ENCODE assay signal across 1 cellular context in genomic region chr12:45990468-45991288, GRCh38.
TF ChIP-seq lines count a peak whose summit lies in the region.

Gene SCAF11 (minus strand): TSS chr12:45990574. CDS start chr12:45964167, 26,407 bp downstream.

TF ChIP-seq in K562, 482 proteins besides CTCF, POLR2A, EP300 and RAD21 (continued from another document and continues in another):
- TF ChIP-seq HES1 (IDR thresholded peaks at IDR 0.05; ENCODE audit: low read depth) (0 out of 2 replicates have a peak, but pooled peaks have one; percentile 10), ZNF551 (CRISPR knock-in tag; IDR thresholded peaks at IDR 0.05) (no peak), RBM14 (IDR thresholded peaks at IDR 0.05; ENCODE audit: borderline replicate concordance, insufficient read depth, low read depth, low read length) (no peak), SMAD1 (IDR thresholded peaks at IDR 0.05; ENCODE audit: low read depth, low read length, partially characterized antibody) (no peak), TBP (optimal IDR thresholded peaks at IDR 0.05; ENCODE audit: low read depth, low read length) (peak; percentile 84), EWSR1 (IDR thresholded peaks at IDR 0.05; ENCODE audit: borderline replicate concordance, low read depth, partially characterized antibody) (no peak), NR1H2 (CRISPR knock-in tag; IDR thresholded peaks at IDR 0.05) (no peak), CGGBP1 (CRISPR knock-in tag; IDR thresholded peaks at IDR 0.05) (no peak), RBBP5 (IDR thresholded peaks at IDR 0.05; ENCODE audit: borderline replicate concordance, insufficient read depth, low read length, poor library complexity, severe bottlenecking) (no peak), PHF21A (IDR thresholded peaks at IDR 0.05; ENCODE audit: borderline replicate concordance, low read depth) (no peak), CTCFL (IDR thresholded peaks at IDR 0.05; ENCODE audit: borderline replicate concordance, insufficient read depth, low read depth, low read length, poor library complexity, severe bottlenecking) (peak; percentile 61), MXI1 (IDR thresholded peaks at IDR 0.05; ENCODE audit: low read depth, low read length) (no peak; the same call in 1 of the 2 replicates), TEAD2 (tag; IDR thresholded peaks at IDR 0.05) (no peak), KAT7 (CRISPR knock-in tag; IDR thresholded peaks at IDR 0.05; ENCODE audit: borderline replicate concordance) (no peak), RREB1 (CRISPR knock-in tag; IDR thresholded peaks at IDR 0.05) (no peak), JUN (IDR thresholded peaks at IDR 0.05; ENCODE audit: borderline replicate concordance, low read depth, low read length) (peak; percentile 83), JUN (CRISPR knock-in tag; IDR thresholded peaks at IDR 0.05; ENCODE audit: borderline replicate concordance) (peak; percentile 97), PPARD (CRISPR knock-in tag; IDR thresholded peaks at IDR 0.05) (no peak), DMBX1 (CRISPR knock-in tag; IDR thresholded peaks at IDR 0.05; ENCODE audit: borderline replicate concordance) (no peak), ZMIZ1 (IDR thresholded peaks at IDR 0.05; ENCODE audit: low read depth in 2 of 2, low read length in 2 of 2) (no peak), ZNF589 (CRISPR knock-in tag; IDR thresholded peaks at IDR 0.05; ENCODE audit: low read depth) (no peak), MAFK (IDR thresholded peaks at IDR 0.05; ENCODE audit: low read length) (peak; percentile 48; the same call in 1 of the 2 replicates), TAF7 (tag; IDR thresholded peaks at IDR 0.05) (no peak), ESRRB (CRISPR knock-in tag; IDR thresholded peaks at IDR 0.05; ENCODE audit: borderline replicate concordance) (no peak), ATF1 (CRISPR knock-in tag; IDR thresholded peaks at IDR 0.05) (peak; percentile 92), ATF1 (tag; IDR thresholded peaks at IDR 0.05) (peak; percentile 97), ZNF175 (CRISPR knock-in tag; IDR thresholded peaks at IDR 0.05; ENCODE audit: low read depth) (peak; percentile 42; the same call in 1 of the 2 replicates), ZNF282 (CRISPR knock-in tag; IDR thresholded peaks at IDR 0.05) (no peak), ZNF507 (tag; conservative IDR thresholded peaks at IDR 0.05) (no peak), TBL1XR1 (IDR thresholded peaks at IDR 0.05; ENCODE audit: low read length in 2 of 2) (peak in 1 of 2 experiments; percentile 76; a peak in 2 of 4 replicates), FOXK2 (conservative IDR thresholded peaks at IDR 0.05 in 1 of 2, IDR thresholded peaks at IDR 0.05 in 1 of 2; ENCODE audit: low read depth in 2 of 2) (peak; percentile 66 to 74), PYGO2 (tag; IDR thresholded peaks at IDR 0.05) (no peak), CREM (IDR thresholded peaks at IDR 0.05; ENCODE audit: low read depth) (peak; percentile 98), ZNF436 (CRISPR knock-in tag; IDR thresholded peaks at IDR 0.05) (no peak), CBFA2T2 (conservative IDR thresholded peaks at IDR 0.05) (peak; percentile 43), ZNF699 (CRISPR knock-in tag; IDR thresholded peaks at IDR 0.05; ENCODE audit: insufficient replicate concordance) (no peak), ZNF79 (CRISPR knock-in tag; IDR thresholded peaks at IDR 0.05; ENCODE audit: low read depth) (no peak), LARP7 (IDR thresholded peaks at IDR 0.05) (no peak), TFAM (CRISPR knock-in tag; conservative IDR thresholded peaks at IDR 0.05) (no peak), ZNF639 (CRISPR knock-in tag; conservative IDR thresholded peaks at IDR 0.05 in 1 of 2, IDR thresholded peaks at IDR 0.05 in 1 of 2) (no peak; a peak in 1 of 4 replicates), ATF2 (CRISPR knock-in tag; IDR thresholded peaks at IDR 0.05) (no peak), GTF2E2 (tag; IDR thresholded peaks at IDR 0.05) (peak; percentile 51; the same call in 1 of the 2 replicates), CREB3 (tag; conservative IDR thresholded peaks at IDR 0.05; ENCODE audit: low read depth) (no peak), ZNF134 (CRISPR knock-in tag; conservative IDR thresholded peaks at IDR 0.05) (no peak), SIN3B (IDR thresholded peaks at IDR 0.05; ENCODE audit: low read depth) (peak; percentile 88), SRF (CRISPR knock-in tag; IDR thresholded peaks at IDR 0.05) (peak in 1 of 2 experiments; percentile 88; a peak in 2 of 4 replicates)
